18 cellular contexts compared by ENCODE assay signal in genomic region chr10:127418536-127419168, GRCh38.
"Had no signal": no experiment of that assay in that cellular context is flagged by ENCODE, and none has a peak within 500 bp of the region (broad histone marks: within the 10 kb centered on the region; RNA-seq: fewer than 3 reads in every experiment).

No MANE protein-coding gene starts in this region.

- DNase-seq: cerebellar nuclear complex; effector memory CD8-positive, alpha-beta T cell; esophagus squamous epithelium; foreskin fibroblast; kidney; left colon; mammary epithelial cell; naive thymus-derived CD4-positive, alpha-beta T cell; nephron progenitor cell; stimulated activated CD4-positive, alpha-beta T cell treated with anti-CD3 and anti-CD28 coated beads, Interleukin-4, amount 100 ng/mL, for 1 hour; stimulated activated CD8-positive, alpha-beta memory T cell treated with anti-CD3 and anti-CD28 coated beads, Interleukin-4, amount 100 ng/mL, for 48 hours; stimulated activated naive CD8-positive, alpha-beta T cell treated with anti-CD3 and anti-CD28 coated beads, Interleukin-15, Interleukin-2, amounts not matched to agents 100 U/mL and 50 U/mL, for 24 hours; tibial artery; upper lobe of left lung had no signal

- H3K27ac ChIP-seq: esophagus squamous epithelium, hepatocyte, neutrophil, suprapubic skin, tibial artery, upper lobe of left lung had no signal

- H3K36me3 ChIP-seq: neutrophil had no signal

- H3K9me3 ChIP-seq: esophagus squamous epithelium, neutrophil, suprapubic skin, tibial artery, upper lobe of left lung had no signal

- H3K4me1 ChIP-seq: esophagus squamous epithelium, suprapubic skin, tibial artery, upper lobe of left lung had no signal

- H3K4me3 ChIP-seq: esophagus squamous epithelium, hepatocyte, smooth muscle cell, suprapubic skin, tibial artery, upper lobe of left lung had no signal

- ATAC-seq: effector memory CD8-positive, alpha-beta T cell; left colon; stimulated activated naive CD8-positive, alpha-beta T cell treated with anti-CD3 and anti-CD28 coated beads, Interleukin-15, Interleukin-2, amounts not matched to agents 100 U/mL and 50 U/mL, for 24 hours had no signal

- H3K27me3 ChIP-seq: esophagus squamous epithelium, hepatocyte, suprapubic skin, tibial artery, upper lobe of left lung had no signal
